ENCODE assay signal across 9 cellular contexts in genomic region chr9:4197548-4197947, GRCh38.
DNase-seq lines count a peak whose midpoint lies in the region; ATAC-seq, FAIRE-seq and TF ChIP-seq lines count a peak whose summit lies in the region.
"Had no signal": no experiment of that assay in that cellular context is flagged by ENCODE, and none has a peak within 500 bp of the region (broad histone marks: within the 10 kb centered on the region; RNA-seq: fewer than 3 reads in every experiment).

No MANE protein-coding gene starts in this region.

- no peak overlapping the region for H2AFZ ChIP-seq in mesenchymal stem cell (ENCODE audit: low read depth, low read length)

- no peak overlapping the region for H2BK120ac ChIP-seq in mesenchymal stem cell (ENCODE audit: low read depth, low read length)

- no peaks in the 10 kb centered on the region for H3K4me1 ChIP-seq in BE2C
- peaks cover 2% of the 10 kb centered on the region for H3K4me1 ChIP-seq in mesenchymal stem cell (ENCODE audit: control insufficient read depth, insufficient read depth, low read depth, low read length)

- no peak for TF ChIP-seq POLR2A in GM12891 (IDR thresholded peaks at IDR 0.05; ENCODE audit: low read depth, low read length)

- 90% methylated on average over 2 of the region's 6 CpGs for WGBS in mesenchymal stem cell

- peak; percentile 70 for TF ChIP-seq CTCF in BE2C (IDR thresholded peaks at IDR 0.05; ENCODE audit: low read depth, low read length)

- no peak overlapping the region for H3K4ac ChIP-seq in mesenchymal stem cell (ENCODE audit: low read depth in 1 of 2, low read length in 2 of 2)

- no peak overlapping the region for H3K14ac ChIP-seq in mesenchymal stem cell (ENCODE audit: low read length in 2 of 2)

- no peaks in the 10 kb centered on the region for H3K27me3 ChIP-seq in BE2C
- H3K27me3 ChIP-seq in mesenchymal stem cell (ENCODE audit: control insufficient read depth in 1 of 2, insufficient read depth in 1 of 2, low read length in 2 of 2) = no peaks in the 10 kb centered on the region

- H3K9me3 ChIP-seq in BE2C (peaks cover 4% of the 10 kb centered on the region; the same call in 1 of the 2 replicates), mesenchymal stem cell (ENCODE audit: control insufficient read depth, low read length) (peaks cover 39% of the 10 kb centered on the region)

- DNase-seq in BE2C = no peak
- peak; percentile 7 for DNase-seq in GM12891 (ENCODE audit: insufficient read length, low spot score)
- DNase-seq in SKM-1 treated with dmso at 0.1 percent for 144 hours (lab: John Stamatoyannopoulos, UW; ENCODE audit: unreplicated experiment) = peak; percentile 16
- DNase-seq in iPS DF 19.7 (ENCODE audit: low read depth, low spot score) = peak; percentile 15
- no peak for DNase-seq in frontal cortex (ENCODE audit: low spot score in 2 of 2)
- no peak for DNase-seq in mesenchymal stem cell
- DNase-seq: Right ventricle myocardium superior had no signal

- H2BK5ac ChIP-seq in mesenchymal stem cell (ENCODE audit: low read depth, low read length, poor library complexity, severe bottlenecking) = no peak overlapping the region

- peaks cover 22% of the 10 kb centered on the region for H3K79me1 ChIP-seq in mesenchymal stem cell (replicated peaks; ENCODE audit: low read length, poor library complexity, severe bottlenecking)

- no peak overlapping the region for H4K8ac ChIP-seq in mesenchymal stem cell (ENCODE audit: low read length)

- H3K4me2 ChIP-seq in mesenchymal stem cell (ENCODE audit: low read length, poor library complexity, severe bottlenecking) = no peak overlapping the region

- no peak overlapping the region for H3K27ac ChIP-seq in mesenchymal stem cell (ENCODE audit: low read length, poor library complexity, severe bottlenecking)

- no peak overlapping the region for H3K9ac ChIP-seq in mesenchymal stem cell (ENCODE audit: low read length)

- H4K91ac ChIP-seq in mesenchymal stem cell (ENCODE audit: low read length) = no peak overlapping the region

- H3K4me3 ChIP-seq in BE2C (ENCODE audit: low read depth, low read length) (no peak overlapping the region), mesenchymal stem cell (ENCODE audit: insufficient read depth in 1 of 2, low read depth in 1 of 2, low read length in 2 of 2) (peak overlapping the region in 1 of 2 experiments; percentile 55)

- no peak overlapping the region for H2BK15ac ChIP-seq in mesenchymal stem cell (ENCODE audit: low read depth, poor library complexity, severe bottlenecking)

- FAIRE-seq in GM12891 (lab: Jason Lieb, UNC) (no peak), frontal cortex (lab: Jason Lieb, UNC) (no peak)

- ATAC-seq in HG02588 (IDR thresholded peaks at IDR 0.05; ENCODE audit: unreplicated experiment) = no peak
- no peak for ATAC-seq in GM21723 (IDR thresholded peaks at IDR 0.05; ENCODE audit: unreplicated experiment)

- no peak overlapping the region for H3K23ac ChIP-seq in mesenchymal stem cell (ENCODE audit: low read length in 2 of 2)

- no peak overlapping the region for H3K18ac ChIP-seq in mesenchymal stem cell (ENCODE audit: low read depth in 1 of 2, low read length in 2 of 2)

- H2BK12ac ChIP-seq in mesenchymal stem cell (ENCODE audit: low read length in 2 of 2) = no peak overlapping the region

- H3K36me3 ChIP-seq in BE2C (no peaks in the 10 kb centered on the region), mesenchymal stem cell (ENCODE audit: control insufficient read depth in 1 of 2, insufficient read depth in 2 of 2, low read depth in 1 of 2, low read length in 2 of 2) (peaks cover 6 to 22% of the 10 kb centered on the region in 2 experiments)

- no peak overlapping the region for H2AK5ac ChIP-seq in mesenchymal stem cell (ENCODE audit: low read length, severe bottlenecking)

TF ChIP-seq in GM12891, 5 proteins besides CTCF, POLR2A, EP300 and RAD21:
- TF ChIP-seq POLR2AphosphoS5 (IDR thresholded peaks at IDR 0.05; ENCODE audit: low read depth, low read length) = no peak
- no peak for TF ChIP-seq SPI1 (IDR thresholded peaks at IDR 0.05; ENCODE audit: low read depth, low read length)
- no peak for TF ChIP-seq POU2F2 (IDR thresholded peaks at IDR 0.05; ENCODE audit: low read depth, low read length)
- TF ChIP-seq PAX5 (IDR thresholded peaks at IDR 0.05; ENCODE audit: insufficient read depth, low read length, severe bottlenecking) = no peak

Comparison
In these comparisons a context has a peak if more than half of its experiments do, and no peak if none do; other contexts are left out.
1. DNase-seq: peak in GM12891 (single experiment), SKM-1 treated with dmso at 0.1 percent for 144 hours (single experiment) and iPS DF 19.7 (single experiment); none in BE2C (single experiment), frontal cortex (0 of 2) and mesenchymal stem cell (single experiment).